30 cellular contexts compared by ENCODE assay signal in the genomic region with DNA sequence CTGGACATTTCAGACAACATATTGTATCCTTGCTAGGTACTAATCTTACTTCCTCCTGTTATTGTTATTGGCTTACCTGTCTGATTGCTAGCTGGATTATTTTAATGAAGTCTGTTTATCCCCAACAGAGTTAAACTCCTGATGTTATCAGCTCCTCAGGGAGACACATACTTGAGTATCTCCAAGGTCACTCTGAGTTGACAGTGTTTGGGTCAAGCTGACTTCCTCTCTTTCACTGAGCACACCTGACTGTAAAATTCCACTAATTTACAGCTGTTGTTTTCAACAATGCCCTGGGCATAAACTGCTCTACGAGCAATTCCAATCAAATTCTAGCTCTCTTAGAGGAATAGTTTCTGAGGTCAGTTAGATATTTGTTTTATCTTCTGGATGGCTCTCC.
"Had no signal": no experiment of that assay in that cellular context is flagged by ENCODE, and none has a peak within 500 bp of the region (broad histone marks: within the 10 kb centered on the region; RNA-seq: fewer than 3 reads in every experiment).

No MANE protein-coding gene starts in this region.

- H3K4me3 ChIP-seq: ascending aorta, breast epithelium, coronary artery, dorsolateral prefrontal cortex had no signal

- H3K4me1 Mint-ChIP-seq: brain had no signal

- H3K4me3 Mint-ChIP-seq: activated CD4-positive, alpha-beta memory T cell treated with anti-CD3 and anti-CD28 coated beads for 36 hours; activated CD4-positive, alpha-beta T cell treated with anti-CD3 and anti-CD28 coated beads for 36 hours; activated CD4-positive, alpha-beta T cell treated with anti-CD3 and anti-CD28 coated beads, Interleukin-2, amount 10 ng/mL, durations not matched to agents 24 days and 14 days; activated CD8-positive, alpha-beta memory T cell treated with anti-CD3 and anti-CD28 coated beads, Interleukin-2, amount 10 ng/mL, durations not matched to agents 7 days and 5 days; activated CD8-positive, alpha-beta T cell treated with anti-CD3 and anti-CD28 coated beads, Interleukin-2, amount 10 ng/mL, durations not matched to agents 7 days and 5 days; activated naive CD4-positive, alpha-beta T cell treated with anti-CD3 and anti-CD28 coated beads, Interleukin-2, amount 10 ng/mL, durations not matched to agents 7 days and 5 days; activated naive CD8-positive, alpha-beta T cell treated with anti-CD3 and anti-CD28 coated beads, Interleukin-2, amount 10 ng/mL, durations not matched to agents 7 days and 5 days; activated T-helper 1 cell treated with anti-CD3 and anti-CD28 coated beads, Interleukin-12 subunit alpha, Interleukin-12 subunit beta, Interleukin-2, Interleukin-4 antibody, amounts not matched to agents 30 ng/mL and 10 ng/mL and 1 ng/mL, durations not matched to agents 14 hours and 24 hours and 36 hours; brain; central memory CD8-positive, alpha-beta T cell; dendritic cell treated with granulocyte-macrophage colony-stimulating factor and Interleukin-4, amounts not matched to agents 40 ng/mL and 50 ng/mL, for 4 days; effector memory CD8-positive, alpha-beta T cell had no signal

- DNase-seq: activated CD4-positive, alpha-beta memory T cell treated with anti-CD3 and anti-CD28 coated beads for 36 hours; activated CD4-positive, alpha-beta T cell treated with anti-CD3 and anti-CD28 coated beads for 36 hours; activated CD4-positive, alpha-beta T cell treated with anti-CD3 and anti-CD28 coated beads, Interleukin-2, amount 10 ng/mL, durations not matched to agents 24 days and 14 days; activated CD4-positive, CD25-positive, alpha-beta regulatory T cell; activated CD4-positive, CD25-positive, alpha-beta regulatory T cell treated with anti-CD3 and anti-CD28 coated beads, Interleukin-2, amount 50 U/mL, for 72 hours; activated CD8-positive, alpha-beta memory T cell treated with anti-CD3 and anti-CD28 coated beads, Interleukin-2, amount 10 ng/mL, durations not matched to agents 7 days and 5 days; activated CD8-positive, alpha-beta memory T cell treated with anti-CD3 and anti-CD28 coated beads, Interleukin-2, amount 50 U/mL, for 4 hours; activated CD8-positive, alpha-beta T cell treated with anti-CD3 and anti-CD28 coated beads, Interleukin-2, amount 10 ng/mL, durations not matched to agents 7 days and 5 days; activated effector memory CD4-positive, alpha-beta T cell treated with anti-CD3 and anti-CD28 coated beads, Interleukin-2, amount 50 U/mL, for 16 hours; activated naive CD4-positive, alpha-beta T cell treated with anti-CD3 and anti-CD28 coated beads, Interleukin-2, amount 10 ng/mL, durations not matched to agents 7 days and 5 days; activated naive CD8-positive, alpha-beta T cell treated with anti-CD3 and anti-CD28 coated beads, Interleukin-2, amount 10 ng/mL, durations not matched to agents 7 days and 5 days; activated T-cell treated with anti-CD3 and anti-CD28 coated beads, Interleukin-2, amount 50 U/mL, for 1 hour; activated T-cell treated with anti-CD3 and anti-CD28 coated beads, Interleukin-2, amount 50 U/mL, for 48 hours; dorsolateral prefrontal cortex; effector CD4-positive, alpha-beta T cell; effector memory CD8-positive, alpha-beta T cell; foreskin fibroblast; head of caudate nucleus; T-helper 2 cell had no signal

- H3K9me3 Mint-ChIP-seq: activated CD4-positive, alpha-beta memory T cell treated with anti-CD3 and anti-CD28 coated beads for 36 hours; activated naive CD4-positive, alpha-beta T cell treated with anti-CD3 and anti-CD28 coated beads, Interleukin-2, amount 50 U/mL, for 72 hours; activated T-helper 1 cell treated with anti-CD3 and anti-CD28 coated beads, Interleukin-12 subunit alpha, Interleukin-12 subunit beta, Interleukin-2, Interleukin-4 antibody, amounts not matched to agents 30 ng/mL and 10 ng/mL and 1 ng/mL, durations not matched to agents 14 hours and 24 hours and 36 hours; central memory CD8-positive, alpha-beta T cell; dendritic cell treated with granulocyte-macrophage colony-stimulating factor and Interleukin-4, amounts not matched to agents 40 ng/mL and 50 ng/mL, for 4 days; effector memory CD8-positive, alpha-beta T cell had no signal

- H3K27me3 Mint-ChIP-seq: activated CD4-positive, alpha-beta memory T cell treated with anti-CD3 and anti-CD28 coated beads for 36 hours; activated CD4-positive, alpha-beta T cell treated with anti-CD3 and anti-CD28 coated beads for 36 hours; activated CD4-positive, alpha-beta T cell treated with anti-CD3 and anti-CD28 coated beads, Interleukin-2, amount 10 ng/mL, durations not matched to agents 24 days and 14 days; activated CD8-positive, alpha-beta memory T cell treated with anti-CD3 and anti-CD28 coated beads, Interleukin-2, amount 10 ng/mL, durations not matched to agents 7 days and 5 days; activated naive CD4-positive, alpha-beta T cell treated with anti-CD3 and anti-CD28 coated beads, Interleukin-2, amount 10 ng/mL, durations not matched to agents 7 days and 5 days; activated naive CD8-positive, alpha-beta T cell treated with anti-CD3 and anti-CD28 coated beads, Interleukin-2, amount 10 ng/mL, durations not matched to agents 7 days and 5 days; central memory CD8-positive, alpha-beta T cell; dendritic cell treated with granulocyte-macrophage colony-stimulating factor and Interleukin-4, amounts not matched to agents 40 ng/mL and 50 ng/mL, for 4 days; effector memory CD8-positive, alpha-beta T cell had no signal

- H3K27ac ChIP-seq: ascending aorta, breast epithelium, coronary artery, dorsolateral prefrontal cortex had no signal

- H3K27ac Mint-ChIP-seq: activated CD4-positive, alpha-beta memory T cell treated with anti-CD3 and anti-CD28 coated beads for 36 hours; activated CD4-positive, alpha-beta T cell treated with anti-CD3 and anti-CD28 coated beads for 36 hours; activated CD4-positive, alpha-beta T cell treated with anti-CD3 and anti-CD28 coated beads, Interleukin-2, amount 10 ng/mL, durations not matched to agents 24 days and 14 days; activated CD8-positive, alpha-beta memory T cell treated with anti-CD3 and anti-CD28 coated beads, Interleukin-2, amount 10 ng/mL, durations not matched to agents 7 days and 5 days; activated CD8-positive, alpha-beta T cell treated with anti-CD3 and anti-CD28 coated beads, Interleukin-2, amount 10 ng/mL, durations not matched to agents 7 days and 5 days; activated naive CD4-positive, alpha-beta T cell treated with anti-CD3 and anti-CD28 coated beads, Interleukin-2, amount 10 ng/mL, durations not matched to agents 7 days and 5 days; activated naive CD4-positive, alpha-beta T cell treated with anti-CD3 and anti-CD28 coated beads, Interleukin-2, amount 50 U/mL, for 72 hours; activated naive CD8-positive, alpha-beta T cell treated with anti-CD3 and anti-CD28 coated beads, Interleukin-2, amount 10 ng/mL, durations not matched to agents 7 days and 5 days; activated T-helper 1 cell treated with anti-CD3 and anti-CD28 coated beads, Interleukin-12 subunit alpha, Interleukin-12 subunit beta, Interleukin-2, Interleukin-4 antibody, amounts not matched to agents 30 ng/mL and 10 ng/mL and 1 ng/mL, durations not matched to agents 14 hours and 24 hours and 36 hours; activated T-helper 2 cell treated with anti-CD3 and anti-CD28 coated beads, Interferon-gamma antibody, Interleukin-2, Interleukin-4, amounts not matched to agents 10 μg/mL and 5 μg/mL and 100 μg/mL, durations not matched to agents 14 hours and 24 hours and 36 hours; brain; dendritic cell treated with granulocyte-macrophage colony-stimulating factor and Interleukin-4, amounts not matched to agents 40 ng/mL and 50 ng/mL, for 4 days; effector memory CD8-positive, alpha-beta T cell had no signal

- H3K27me3 ChIP-seq: ascending aorta, breast epithelium, dorsolateral prefrontal cortex had no signal

- H3K9me3 ChIP-seq: ascending aorta, breast epithelium had no signal

- H3K4me1 ChIP-seq: ascending aorta, breast epithelium had no signal

- FAIRE-seq: endometrium, frontal cortex had no signal

- H3K36me3 ChIP-seq: breast epithelium had no signal
